ENCODE assay signal across 8 cellular contexts in genomic region chr3:63343674-63344073, GRCh38.
DNase-seq lines count a peak whose midpoint lies in the region; ATAC-seq, FAIRE-seq and TF ChIP-seq lines count a peak whose summit lies in the region.

No MANE protein-coding gene starts in this region.

- no peak overlapping the region for H2AFZ ChIP-seq in DND-41 (ENCODE audit: low read depth, low read length)

- H3K27me3 Mint-ChIP-seq in nephron progenitor cell (ENCODE audit: low read depth, poor library complexity) = no peaks in the 10 kb centered on the region

- WGBS in small intestine, 3 donors = 1 to 4% (median 2%) methylated on average over 9 of the region's 9 CpGs

- TF ChIP-seq CTCF in DND-41 (IDR thresholded peaks at IDR 0.05; ENCODE audit: borderline replicate concordance, extremely low read depth, low read length, poor library complexity, severe bottlenecking) (no peak), right atrium auricular region (IDR thresholded peaks at IDR 0.05) (no peak), nephron progenitor cell (IDR thresholded peaks at IDR 0.05) (no peak), D721Med (IDR thresholded peaks at IDR 0.05; ENCODE audit: insufficient read depth, missing control alignments) (no peak)

- peak overlapping the region; percentile 52; the same call in 1 of the 2 replicates for H3K4me2 ChIP-seq in DND-41 (ENCODE audit: insufficient read depth, low read length)

- peak; percentile 77 for DNase-seq in DND-41
- DNase-seq in HTR-8/SVneo (ENCODE audit: insufficient read length, low spot score) = peak; percentile 58
- DNase-seq in NCI-H82 treated with DMSO at 0.1 percent for 48 hours (lab: John Stamatoyannopoulos, UW; ENCODE audit: unreplicated experiment) = peak; percentile 49
- peak; percentile 97 for DNase-seq in adipocyte (ENCODE audit: low read depth)
- peak; percentile 80 for DNase-seq in right atrium auricular region (ENCODE audit: low spot score)
- peak; percentile 86 for DNase-seq in small intestine
- no peak for DNase-seq in nephron progenitor cell
- no peak for DNase-seq in D721Med (ENCODE audit: insufficient read length, low spot score)

- H3K4me1 Mint-ChIP-seq in nephron progenitor cell = peaks cover 15% of the 10 kb centered on the region

- no peak overlapping the region for H3K9ac ChIP-seq in DND-41 (ENCODE audit: low read depth, low read length)
- H3K9ac ChIP-seq in adipocyte (ENCODE audit: low read length) = peak overlapping the region; percentile 27

- H3K27me3 ChIP-seq in DND-41 (ENCODE audit: insufficient read depth, low read length, poor library complexity) = no peaks in the 10 kb centered on the region
- H3K27me3 ChIP-seq in adipocyte (replicated peaks; ENCODE audit: control insufficient read depth, insufficient read depth, low read length) = no peaks in the 10 kb centered on the region
- H3K27me3 ChIP-seq in right atrium auricular region = no peaks in the 10 kb centered on the region
- H3K27me3 ChIP-seq in small intestine (ENCODE audit: control insufficient read depth in 2 of 2, insufficient read depth in 2 of 2, low read length in 2 of 2) = no peaks in the 10 kb centered on the region

- peaks cover 16% of the 10 kb centered on the region for H3K4me1 ChIP-seq in DND-41 (ENCODE audit: insufficient read depth, low read length)
- peaks cover 12% of the 10 kb centered on the region for H3K4me1 ChIP-seq in adipocyte (ENCODE audit: control insufficient read depth, insufficient read depth, low read length)
- peaks cover 0 to 11% of the 10 kb centered on the region in 2 donors for H3K4me1 ChIP-seq in right atrium auricular region
- H3K4me1 ChIP-seq in small intestine (ENCODE audit: control insufficient read depth in 2 of 2, insufficient read depth in 1 of 2, low read depth in 1 of 2, low read length in 1 of 2) = peaks cover 0 to 2% of the 10 kb centered on the region in 2 donors

- no peak overlapping the region for H3K4me3 ChIP-seq in DND-41 (ENCODE audit: low read depth in 1 of 2, low read length in 2 of 2)
- peak overlapping the region; percentile 15 for H3K4me3 ChIP-seq in adipocyte (ENCODE audit: low read length)
- H3K4me3 ChIP-seq in right atrium auricular region = no peak overlapping the region
- no peak overlapping the region for H3K4me3 ChIP-seq in small intestine (ENCODE audit: low read depth in 1 of 2, low read length in 2 of 2)

- no peaks in the 10 kb centered on the region for H3K36me3 Mint-ChIP-seq in nephron progenitor cell (ENCODE audit: low read depth)

- no peaks in the 10 kb centered on the region for H3K79me2 ChIP-seq in DND-41 (ENCODE audit: insufficient read depth, low read length)

- ATAC-seq in DND-41 (ENCODE audit: insufficient read depth, low read depth) = peak; percentile 95

- no peak overlapping the region for H3K4me3 Mint-ChIP-seq in nephron progenitor cell

- H3K36me3 ChIP-seq in DND-41 (ENCODE audit: insufficient read depth, low read length) (no peaks in the 10 kb centered on the region), adipocyte (ENCODE audit: control insufficient read depth, insufficient read depth, low read length, severe bottlenecking) (no peaks in the 10 kb centered on the region), right atrium auricular region (no peaks in the 10 kb centered on the region), small intestine (ENCODE audit: control insufficient read depth in 2 of 2, insufficient read depth in 2 of 2, low read length in 2 of 2) (no peaks in the 10 kb centered on the region)

- no peaks in the 10 kb centered on the region for H4K20me1 ChIP-seq in DND-41 (ENCODE audit: insufficient read depth, low read length)

- FAIRE-seq in HTR-8/SVneo (lab: Jason Lieb, UNC) = no peak
- no peak for FAIRE-seq in small intestine (lab: Jason Lieb, UNC)
- no peak for FAIRE-seq in D721Med (lab: Jason Lieb, UNC)

- no peaks in the 10 kb centered on the region for H3K9me3 ChIP-seq in DND-41 (ENCODE audit: insufficient read depth, low read length, severe bottlenecking)
- H3K9me3 ChIP-seq in adipocyte (ENCODE audit: control insufficient read depth, low read length) = no peaks in the 10 kb centered on the region
- H3K9me3 ChIP-seq in right atrium auricular region = no peaks in the 10 kb centered on the region
- H3K9me3 ChIP-seq in small intestine (ENCODE audit: control insufficient read depth, low read depth) = no peaks in the 10 kb centered on the region

- H3K9me3 Mint-ChIP-seq in nephron progenitor cell = peaks cover 5% of the 10 kb centered on the region

- H3K27ac ChIP-seq in DND-41 (ENCODE audit: low read length) (no peak overlapping the region), right atrium auricular region (no peak overlapping the region), small intestine (ENCODE audit: low read depth in 1 of 2, low read length in 1 of 2) (no peak overlapping the region)

- H3K27ac Mint-ChIP-seq in nephron progenitor cell = no peak overlapping the region

Comparison
In these comparisons a context has a peak if more than half of its experiments do, and no peak if none do; other contexts are left out.
1. DNase-seq: peak in DND-41 (single experiment), HTR-8/SVneo (single experiment), NCI-H82 treated with DMSO at 0.1 percent for 48 hours (single experiment), adipocyte (single experiment), right atrium auricular region (single experiment) and small intestine (single experiment); none in nephron progenitor cell (single experiment) and D721Med (single experiment).